Comparison of ENCODE assay signal across 10 cellular contexts in genomic region chr11:67439321-67440228, GRCh38. TPM values are rescaled to one million over a fixed set of nuclear protein-coding genes. Genes with fewer than 3 reads are reported as not detected.
A peak's percentile ranks its signal among the peaks of the same experiment; 100 is the strongest.
DNase-seq lines count a peak whose midpoint lies in the region; ATAC-seq, FAIRE-seq and TF ChIP-seq lines count a peak whose summit lies in the region.
"Had no signal": no experiment of that assay in that cellular context is flagged by ENCODE, and none has a peak within 500 bp of the region (broad histone marks: within the 10 kb centered on the region; RNA-seq: fewer than 3 reads in every experiment).

No MANE protein-coding gene starts in this region.

- no peak overlapping the region; the same call in 1 of the 2 replicates for H2BK12ac ChIP-seq in H1 (ENCODE audit: low read depth, low read length)

- H3K56ac ChIP-seq in H1 (replicated peaks; ENCODE audit: insufficient read length, low read depth, low read length), result no peak overlapping the region

- TF ChIP-seq CTCF in AG04449 (IDR thresholded peaks at IDR 0.05; ENCODE audit: insufficient read depth, low read length, missing control alignments), result peak; percentile 38
- 0 out of 3 replicates have a peak, but pooled peaks have one; percentile 28 for TF ChIP-seq CTCF in GM12872 (IDR thresholded peaks at IDR 0.05; ENCODE audit: insufficient read depth, low read depth, low read length)
- TF ChIP-seq CTCF in RWPE1 (conservative IDR thresholded peaks at IDR 0.05; ENCODE audit: low read depth), result no peak
- TF ChIP-seq CTCF in H1 (IDR thresholded peaks at IDR 0.05; ENCODE audit: control extremely low read depth in 1 of 3, insufficient read depth in 1 of 3, low read depth in 1 of 3, low read length in 3 of 3), result peak in 2 of 3 experiments; percentile 53 to 60; a peak in 3 of 4 replicates

- H3K27ac ChIP-seq in RWPE1, result peak overlapping the region; percentile 87
- no peak overlapping the region for H3K27ac ChIP-seq in H1 (ENCODE audit: low read depth, low read length)

- no peak overlapping the region for H3K9ac ChIP-seq in H1 (replicated peaks in 1 of 4; ENCODE audit: extremely low read depth in 1 of 4, low read depth in 3 of 4, low read length in 3 of 4)

- H3K23me2 ChIP-seq in H1 (ENCODE audit: low read depth, low read length), result peaks cover 2% of the 10 kb centered on the region; the same call in 1 of the 2 replicates

- H3K4ac ChIP-seq in H1 (replicated peaks; ENCODE audit: insufficient read length, low read depth, low read length), result peak overlapping the region; percentile 53

- H3K4me3 ChIP-seq in AG04449 (ENCODE audit: low read depth, low read length), result no peak overlapping the region
- no peak overlapping the region for H3K4me3 ChIP-seq in H1 (ENCODE audit: extremely low read depth in 1 of 4, insufficient read depth in 2 of 4, low read depth in 3 of 4, low read length in 4 of 4)
- H3K4me3 ChIP-seq: uterus had no signal

- peak; percentile 31 to 46; a peak in 3 of 4 replicates for TF ChIP-seq RAD21 in H1 (IDR thresholded peaks at IDR 0.05 in 1 of 2, conservative IDR thresholded peaks at IDR 0.05 in 1 of 2; ENCODE audit: low read depth in 2 of 2, low read length in 2 of 2)

- H3K9me3 ChIP-seq in H1 (ENCODE audit: insufficient read depth in 2 of 2, low read depth in 1 of 2, low read length in 1 of 2), result no peaks in the 10 kb centered on the region
- H3K9me3 ChIP-seq: uterus had no signal

- 0 out of 2 replicates have a peak, but pooled peaks cover 2% of the 10 kb centered on the region for H3K79me1 ChIP-seq in H1 (ENCODE audit: low read depth, low read length)

- no peak overlapping the region for H3K14ac ChIP-seq in H1 (ENCODE audit: insufficient read length)

- TF ChIP-seq POLR2A in H1 (IDR thresholded peaks at IDR 0.05; ENCODE audit: control extremely low read depth in 1 of 2, low read depth in 2 of 2, low read length in 2 of 2), result no peak

- no peak overlapping the region for H4K5ac ChIP-seq in H1 (ENCODE audit: insufficient read length, low read depth, low read length)

- POLR2A ChIA-PET in AG04449 (lab: Yijun Ruan, JAX), result no interaction called here
- POLR2A ChIA-PET in RWPE1 (lab: Yijun Ruan, JAX; ENCODE audit: low non-redundant PET), result no interaction called here
- POLR2A ChIA-PET in H1 (lab: Charles Lee; ENCODE audit: partially characterized antibody), result interaction anchor here (0.6 to 12.5 kb wide), 17 partner anchors 7 to 53 kb away, joined by 3 to 104 read pairs (median 6); partner anchors contain the start of genes CABP4, CARNS1, PPP1CA and RPS6KB2

- FAIRE-seq in H1 (lab: Jason Lieb, UNC), result no peak

- WGBS in H1 (ENCODE audit: extremely low coverage in 1 of 2, insufficient coverage in 1 of 2, insufficient read length in 1 of 2, insufficient replicate concordance in 2 of 2, low coverage in 1 of 2, low lambda C conversion rate in 2 of 2, missing lambda C conversion rate in 1 of 2), 2 experiments, result 87% methylated on average over 26 of the region's 31 CpGs; no CpG with 5 or more reads in 1 of the 2 experiments

- no peak overlapping the region for H2BK15ac ChIP-seq in H1 (ENCODE audit: low read length)

- H3K4me1 ChIP-seq in H1 (replicated peaks in 1 of 4; ENCODE audit: control insufficient read depth in 3 of 4, insufficient read depth in 4 of 4, low read length in 3 of 4), result peaks cover 0 to 24% (median 16%) of the 10 kb centered on the region in 4 experiments; a peak in 6 of 7 replicates

- TF ChIP-seq EP300 in H1 (IDR thresholded peaks at IDR 0.05; ENCODE audit: borderline replicate concordance in 1 of 2, low read depth in 2 of 2, low read length in 2 of 2), result no peak

- DNase-seq in AG04449 (ENCODE audit: low read depth, low spot score) (no peak), RWPE1 (ENCODE audit: low spot score) (no peak), H1 (ENCODE audit: low read depth in 1 of 2, low spot score in 2 of 2) (no peak), renal cortical epithelial cell (ENCODE audit: low read depth) (peak; percentile 40), HPDE6-E6E7 (ENCODE audit: extremely low spot score) (no peak)

- H3K27me3 ChIP-seq in H1 (replicated peaks in 1 of 4; ENCODE audit: control insufficient read depth in 3 of 4, extremely low read depth in 1 of 4, insufficient read depth in 3 of 4, low read length in 3 of 4), result no peaks in the 10 kb centered on the region
- H3K27me3 ChIP-seq: uterus had no signal

- no peak overlapping the region for H2BK5ac ChIP-seq in H1 (ENCODE audit: low read depth, low read length)

- H4K20me1 ChIP-seq in H1 (replicated peaks in 1 of 2; ENCODE audit: control insufficient read depth in 1 of 2, insufficient read depth in 2 of 2, low read length in 2 of 2), result peaks cover 4 to 21% of the 10 kb centered on the region in 2 experiments

- CTCF ChIA-PET in AG04449 (lab: Yijun Ruan, JAX), result interaction anchor here (0.8 to 2.1 kb wide), 2 partner anchors 11 to 29 kb away, joined by 3 to 9 read pairs; partner anchors contain the start of gene RPS6KB2
- CTCF ChIA-PET in RWPE1 (lab: Yijun Ruan, JAX), result interaction anchor here (0.5 to 1.1 kb wide), 5 partner anchors 9 to 379 kb away, joined by 3 to 4 read pairs (median 4); partner anchors contain the start of gene TMEM134
- CTCF ChIA-PET in H1 (lab: Charles Lee; ENCODE audit: partially characterized antibody), result interaction anchor here (0.6 to 2.2 kb wide), 10 partner anchors 11 to 594 kb away, joined by 3 to 8 read pairs (median 4); no protein-coding TSS in a partner anchor

- no peak overlapping the region for H2BK20ac ChIP-seq in H1 (ENCODE audit: low read length)

- H2AK5ac ChIP-seq in H1 (ENCODE audit: low read depth, low read length), result no peak overlapping the region

- no peak overlapping the region for H2BK120ac ChIP-seq in H1 (replicated peaks; ENCODE audit: low read depth, low read length)

- H4K91ac ChIP-seq in H1 (replicated peaks; ENCODE audit: insufficient read length, low read length), result no peak overlapping the region

- no peaks in the 10 kb centered on the region for H3K79me2 ChIP-seq in H1 (ENCODE audit: control insufficient read depth in 1 of 2, insufficient read depth in 2 of 2, low read length in 2 of 2)

- no peak overlapping the region for H3K18ac ChIP-seq in H1 (ENCODE audit: extremely low read depth, low read length)

- H4K8ac ChIP-seq in H1 (ENCODE audit: extremely low read depth, insufficient read depth, low read length), result no peak overlapping the region

- ATAC-seq in GM18868 (IDR thresholded peaks at IDR 0.05; ENCODE audit: unreplicated experiment) (no peak), GM19328 (IDR thresholded peaks at IDR 0.05; ENCODE audit: unreplicated experiment) (no peak)

- H3K4me2 ChIP-seq in H1 (ENCODE audit: insufficient read depth in 1 of 2, low read depth in 2 of 2, low read length in 2 of 2), result no peak overlapping the region

- peaks cover 6 to 21% (median 10%) of the 10 kb centered on the region in 4 experiments; a peak in 5 of 8 replicates for H3K36me3 ChIP-seq in H1 (ENCODE audit: control insufficient read depth in 2 of 4, insufficient read depth in 4 of 4, low read length in 3 of 4)
- H3K36me3 ChIP-seq: uterus had no signal

- no peak overlapping the region for H2AFZ ChIP-seq in H1 (ENCODE audit: low read length)

- no peak overlapping the region for H3K23ac ChIP-seq in H1 (ENCODE audit: insufficient read length)

RNA-seq across cellular contexts. Expression of gene PTPRCAP, which starts 2.1 kb away (rescaled TPM):
- 0.78 and 1.4 TPM in 2 replicates for total RNA-seq in H1 (2021; fragmentation: NEBNext Ultra II Directional; extraction: Animal tissue kit (Norgen Biotek cat#: 25700))
- polyA plus RNA-seq in H1 (2011; rRNA removed), result 6.7 and 9.5 TPM in 2 replicates
- polyA plus RNA-seq in H1 (2011; cell fraction: cytosol; rRNA removed), result 6.7 TPM
- 39.1 TPM for polyA plus RNA-seq in H1 (2011; cell fraction: nucleus; rRNA removed)
- 3.0 to 3.5 TPM (median 3.2 TPM) in 4 replicates for polyA plus RNA-seq in H1 (2012, experiment 1 of 2)
- polyA plus RNA-seq in H1 (2012, experiment 2 of 2), result 1.9 TPM
- polyA plus RNA-seq in H1 (2013, experiment 1 of 2), result 1.2 TPM
- 0.85 TPM for polyA plus RNA-seq in H1 (2013, experiment 2 of 2)
- 0.28 and 0.44 TPM in 2 replicates for polyA minus RNA-seq in H1 (2011; rRNA and poly(A)+ RNA removed)
- 2.3 TPM for polyA minus RNA-seq in H1 (2011; cell fraction: cytosol; rRNA and poly(A)+ RNA removed)
- polyA minus RNA-seq in H1 (2011; cell fraction: nucleus; rRNA and poly(A)+ RNA removed), result 5.0 TPM
- total RNA-seq in renal cortical epithelial cell, result 0.17 and 0.85 TPM in 2 replicates

RNA-seq across cellular contexts. Expression of gene CORO1B, which starts 3.7 kb away (rescaled TPM):
- total RNA-seq in H1 (2021; fragmentation: NEBNext Ultra II Directional; extraction: Animal tissue kit (Norgen Biotek cat#: 25700)), result 77.1 and 84.3 TPM in 2 replicates
- 131 and 148 TPM in 2 replicates for polyA plus RNA-seq in H1 (2011; rRNA removed)
- polyA plus RNA-seq in H1 (2011; cell fraction: cytosol; rRNA removed), result 141 TPM
- polyA plus RNA-seq in H1 (2011; cell fraction: nucleus; rRNA removed), result 193 TPM
- 50.9 to 80.4 TPM (median 78.0 TPM) in 4 replicates for polyA plus RNA-seq in H1 (2012, experiment 1 of 2)
- 77.6 TPM for polyA plus RNA-seq in H1 (2012, experiment 2 of 2)
- polyA plus RNA-seq in H1 (2013, experiment 1 of 2), result 61.1 TPM
- 55.9 TPM for polyA plus RNA-seq in H1 (2013, experiment 2 of 2)
- 47.7 and 82.2 TPM in 2 replicates for polyA minus RNA-seq in H1 (2011; rRNA and poly(A)+ RNA removed)
- 51.7 TPM for polyA minus RNA-seq in H1 (2011; cell fraction: cytosol; rRNA and poly(A)+ RNA removed)
- polyA minus RNA-seq in H1 (2011; cell fraction: nucleus; rRNA and poly(A)+ RNA removed), result 65.5 TPM
- 115 and 197 TPM in 2 replicates for total RNA-seq in renal cortical epithelial cell

RNA-seq across cellular contexts. Expression of gene RPS6KB2, which starts 11.3 kb away (rescaled TPM):
- total RNA-seq in H1 (2021; fragmentation: NEBNext Ultra II Directional; extraction: Animal tissue kit (Norgen Biotek cat#: 25700)), result 41.0 and 43.9 TPM in 2 replicates
- 47.1 and 58.6 TPM in 2 replicates for polyA plus RNA-seq in H1 (2011; rRNA removed)
- polyA plus RNA-seq in H1 (2011; cell fraction: cytosol; rRNA removed), result 54.3 TPM
- polyA plus RNA-seq in H1 (2011; cell fraction: nucleus; rRNA removed), result 104 TPM
- polyA plus RNA-seq in H1 (2012, experiment 1 of 2), result 31.6 to 44.5 TPM (median 41.0 TPM) in 4 replicates
- polyA plus RNA-seq in H1 (2012, experiment 2 of 2), result 44.7 TPM
- 27.6 TPM for polyA plus RNA-seq in H1 (2013, experiment 1 of 2)
- 27.9 TPM for polyA plus RNA-seq in H1 (2013, experiment 2 of 2)
- 36.3 and 41.7 TPM in 2 replicates for polyA minus RNA-seq in H1 (2011; rRNA and poly(A)+ RNA removed)
- polyA minus RNA-seq in H1 (2011; cell fraction: cytosol; rRNA and poly(A)+ RNA removed), result 30.8 TPM
- 44.4 TPM for polyA minus RNA-seq in H1 (2011; cell fraction: nucleus; rRNA and poly(A)+ RNA removed)
- 25.5 and 51.7 TPM in 2 replicates for total RNA-seq in renal cortical epithelial cell

RNA-seq across cellular contexts. Expression of gene GPR152, which starts 13.0 kb away (rescaled TPM):
- total RNA-seq in H1 (2021; fragmentation: NEBNext Ultra II Directional; extraction: Animal tissue kit (Norgen Biotek cat#: 25700)), result not detected in 2 replicates
- polyA plus RNA-seq in H1 (2011; rRNA removed), result not detected in 2 replicates
- not detected for polyA plus RNA-seq in H1 (2011; cell fraction: cytosol; rRNA removed)
- polyA plus RNA-seq in H1 (2011; cell fraction: nucleus; rRNA removed), result not detected
- polyA plus RNA-seq in H1 (2012, experiment 1 of 2), result not detected in 4 replicates
- not detected for polyA plus RNA-seq in H1 (2012, experiment 2 of 2)
- polyA plus RNA-seq in H1 (2013, experiment 1 of 2), result not detected
- polyA plus RNA-seq in H1 (2013, experiment 2 of 2), result not detected
- polyA minus RNA-seq in H1 (2011; rRNA and poly(A)+ RNA removed), result not detected in 2 replicates
- polyA minus RNA-seq in H1 (2011; cell fraction: cytosol; rRNA and poly(A)+ RNA removed), result not detected
- polyA minus RNA-seq in H1 (2011; cell fraction: nucleus; rRNA and poly(A)+ RNA removed), result not detected
- total RNA-seq in renal cortical epithelial cell, result not detected in 2 replicates
- total RNA-seq: glomerular endothelial cell, uterus had no signal

RNA-seq across cellular contexts. Expression of gene CABP4, which starts 15.6 kb away (rescaled TPM):
- not detected in 2 replicates for total RNA-seq in H1 (2021; fragmentation: NEBNext Ultra II Directional; extraction: Animal tissue kit (Norgen Biotek cat#: 25700))
- polyA plus RNA-seq in H1 (2011; rRNA removed), result 0.03 TPM in 1 of 2 replicates, not detected in the other
- polyA plus RNA-seq in H1 (2011; cell fraction: cytosol; rRNA removed), result not detected
- polyA plus RNA-seq in H1 (2011; cell fraction: nucleus; rRNA removed), result 0.34 TPM
- not detected in 4 replicates for polyA plus RNA-seq in H1 (2012, experiment 1 of 2)
- polyA plus RNA-seq in H1 (2012, experiment 2 of 2), result not detected
- polyA plus RNA-seq in H1 (2013, experiment 1 of 2), result 0.06 TPM
- polyA plus RNA-seq in H1 (2013, experiment 2 of 2), result 0.09 TPM
- polyA minus RNA-seq in H1 (2011; rRNA and poly(A)+ RNA removed), result not detected in 2 replicates
- polyA minus RNA-seq in H1 (2011; cell fraction: cytosol; rRNA and poly(A)+ RNA removed), result not detected
- not detected for polyA minus RNA-seq in H1 (2011; cell fraction: nucleus; rRNA and poly(A)+ RNA removed)
- total RNA-seq in renal cortical epithelial cell, result not detected in 2 replicates
